ENCODE assay signal across 8 cellular contexts in the genomic region with DNA sequence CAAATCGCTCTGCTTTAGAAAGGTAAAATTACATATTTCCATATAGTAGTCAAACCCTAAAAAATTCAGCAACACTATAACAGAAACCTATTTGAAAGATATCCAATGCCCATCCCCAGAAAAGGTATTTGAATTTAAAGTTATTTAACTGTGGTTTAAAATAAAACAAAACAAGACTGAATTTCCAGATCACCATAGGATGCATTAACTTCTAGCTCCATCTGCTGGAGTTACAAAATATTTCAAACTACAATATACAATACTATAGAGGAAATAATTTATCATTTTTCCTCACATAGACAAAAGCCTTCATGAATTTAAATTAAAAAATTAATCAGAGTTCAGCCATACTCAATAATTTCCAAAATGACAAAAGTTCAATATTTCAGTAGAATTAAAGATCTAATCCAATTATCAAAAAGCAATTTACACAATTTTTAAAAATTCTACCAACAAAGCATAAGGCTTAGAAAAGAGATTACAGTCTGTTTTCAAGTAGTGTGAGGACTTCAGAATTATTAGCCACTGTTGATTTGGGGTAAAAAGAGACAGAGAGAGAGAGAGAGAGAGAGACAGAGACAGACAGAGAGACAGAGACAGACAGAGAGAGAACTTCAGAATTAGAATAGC.
DNase-seq lines count a peak whose midpoint lies in the region; ATAC-seq and TF ChIP-seq lines count a peak whose summit lies in the region.

No MANE protein-coding gene starts in this region.

- BruUV-seq in PC-9 (replicated peaks; lab: Mats Ljungman, UMichigan) = no TSS peak

- no peaks in the 10 kb centered on the region for H3K9me3 ChIP-seq in PC-9 (ENCODE audit: insufficient read depth, low read depth)

- H2AFZ ChIP-seq in PC-9 = no peak overlapping the region

- H3K4me2 ChIP-seq in PC-9 = no peak overlapping the region

- H3K36me3 ChIP-seq in PC-9 (ENCODE audit: low read depth) = peaks cover 18% of the 10 kb centered on the region; the same call in 1 of the 2 replicates

- no peak for ATAC-seq in HG02870 (IDR thresholded peaks at IDR 0.05; ENCODE audit: unreplicated experiment)
- no peak for ATAC-seq in GM19351 (IDR thresholded peaks at IDR 0.05; ENCODE audit: unreplicated experiment)
- ATAC-seq in GM21360 (IDR thresholded peaks at IDR 0.05; ENCODE audit: unreplicated experiment) = no peak

- no peaks in the 10 kb centered on the region for H3K4me1 ChIP-seq in PC-9 (replicated peaks; ENCODE audit: insufficient read depth)

- H3F3A ChIP-seq in PC-9 (ENCODE audit: insufficient read depth, low read depth) = peaks cover 26% of the 10 kb centered on the region

- no peak overlapping the region for H3K4me3 ChIP-seq in PC-9

- H3K9me2 ChIP-seq in PC-9 (ENCODE audit: insufficient read depth) = no peaks in the 10 kb centered on the region

- H3K79me2 ChIP-seq in PC-9 (ENCODE audit: low read depth) = no peaks in the 10 kb centered on the region; the same call in 1 of the 2 replicates

- DNase-seq in GM10266 (ENCODE audit: extremely low spot score) = peak; percentile 11
- no peak for DNase-seq in PC-9
- peak; percentile 60 for DNase-seq in fibroblast of peridontal ligament (ENCODE audit: extremely low read depth)
- DNase-seq in activated CD4-positive, CD25-positive, alpha-beta regulatory T cell treated with anti-CD3 and anti-CD28 coated beads, Interleukin-2, amount 50 U/mL, for 72 hours = no peak

- H3K27ac ChIP-seq in 22Rv1 (no peak overlapping the region), PC-9 (no peak overlapping the region)

- H3K27me3 ChIP-seq in PC-9 (ENCODE audit: insufficient read depth, low read depth) = no peaks in the 10 kb centered on the region

- H4K20me1 ChIP-seq in PC-9 (ENCODE audit: insufficient read depth) = peaks cover 11% of the 10 kb centered on the region

- POLR2A ChIA-PET in PC-9 (lab: Charles Lee; ENCODE audit: unreplicated experiment) = no interaction called here

- CTCF ChIA-PET in PC-9 (lab: Charles Lee) = interaction anchor here (0.6 kb wide), 1 partner anchor 1020 kb away, joined by 6 read pairs; no protein-coding TSS in a partner anchor

- TF ChIP-seq CTCF in 22Rv1 (IDR thresholded peaks at IDR 0.05) (peak; percentile 90), GM10266 (IDR thresholded peaks at IDR 0.05; ENCODE audit: control insufficient read depth, insufficient read depth, low read depth, missing control alignments) (peak; percentile 24), PC-9 (conservative IDR thresholded peaks at IDR 0.05) (peak; percentile 84)

- intact Hi-C loops in PC-9 (cut with micrococcal nuclease; ENCODE audit: unreplicated experiment) = loop anchor here (2.0 to 10.0 kb wide), 2 partner anchors 342 to 1020 kb away; no protein-coding TSS in a partner anchor

Comparison
In these comparisons a context has a peak if more than half of its experiments do, and no peak if none do; other contexts are left out.
1. CTCF ChIP-seq: peak in every context shown above with its lines; median percentile 90 in 22Rv1; 84 in PC-9; 24 in GM10266.
2. DNase-seq: peak in GM10266 (single experiment) and fibroblast of peridontal ligament (single experiment); none in PC-9 (0 of 2) and activated CD4-positive, CD25-positive, alpha-beta regulatory T cell treated with anti-CD3 and anti-CD28 coated beads, Interleukin-2, amount 50 U/mL, for 72 hours (single experiment).